ENCODE assay signal across 8 cellular contexts in genomic region chr5:179908528-179908927, GRCh38. TPM values are rescaled to one million over a fixed set of nuclear protein-coding genes. Genes with fewer than 3 reads are reported as not detected.
DNase-seq lines count a peak whose midpoint lies in the region; ATAC-seq, FAIRE-seq and TF ChIP-seq lines count a peak whose summit lies in the region.

No MANE protein-coding gene starts in this region.

- H3K4me2 ChIP-seq in PC-9: peak overlapping the region; percentile 96; the same call in 1 of the 2 replicates

- H3K27ac ChIP-seq in PC-9 (no peak overlapping the region), endodermal cell (ENCODE audit: low read depth, low read length) (no peak overlapping the region)

- POLR2A ChIA-PET in PC-9 (lab: Charles Lee; ENCODE audit: unreplicated experiment): no interaction called here

- H3K27me3 ChIP-seq in PC-9 (ENCODE audit: insufficient read depth, low read depth): no peaks in the 10 kb centered on the region
- H3K27me3 ChIP-seq in endodermal cell (ENCODE audit: control insufficient read depth, insufficient read depth, low read length, poor library complexity, severe bottlenecking): no peaks in the 10 kb centered on the region

- no peaks in the 10 kb centered on the region for H3K9me3 ChIP-seq in PC-9 (ENCODE audit: insufficient read depth, low read depth)
- H3K9me3 ChIP-seq in endodermal cell (ENCODE audit: control insufficient read depth, low read length): no peaks in the 10 kb centered on the region

- H3K9ac ChIP-seq in endodermal cell (ENCODE audit: extremely low read depth, low read length, poor library complexity, severe bottlenecking): no peak overlapping the region

- H3K27me3 Mint-ChIP-seq in endodermal cell (ENCODE audit: insufficient read depth) (no peaks in the 10 kb centered on the region), progenitor cell of endocrine pancreas (peaks cover 8% of the 10 kb centered on the region)

- H3K36me3 Mint-ChIP-seq in endodermal cell (ENCODE audit: low read depth) (peaks cover 20% of the 10 kb centered on the region), progenitor cell of endocrine pancreas (ENCODE audit: insufficient read depth) (peaks cover 7% of the 10 kb centered on the region)

- BruUV-seq in PC-9 (replicated peaks; lab: Mats Ljungman, UMichigan): no TSS peak

- H3K4me1 Mint-ChIP-seq in endodermal cell (no peaks in the 10 kb centered on the region), progenitor cell of endocrine pancreas (ENCODE audit: low read depth) (peaks cover 3% of the 10 kb centered on the region)

- H3F3A ChIP-seq in PC-9 (ENCODE audit: insufficient read depth, low read depth): peaks cover 19% of the 10 kb centered on the region

- H3K36me3 ChIP-seq in PC-9 (ENCODE audit: low read depth) (peaks cover 4% of the 10 kb centered on the region; the same call in 1 of the 2 replicates), endodermal cell (ENCODE audit: control insufficient read depth, insufficient read depth, low read length) (peaks cover 17% of the 10 kb centered on the region)

- FAIRE-seq in D721Med (lab: Jason Lieb, UNC): no peak

- H3K9me2 ChIP-seq in PC-9 (ENCODE audit: insufficient read depth): no peaks in the 10 kb centered on the region

- CTCF ChIA-PET in PC-9 (lab: Charles Lee): no interaction called here

- intact Hi-C loops in PC-9 (cut with micrococcal nuclease; ENCODE audit: unreplicated experiment): loop anchor here (5.0 to 10.0 kb wide), 4 partner anchors 104 to 184 kb away; partner anchors contain the start of genes MAML1 and MGAT4B

- TF ChIP-seq CTCF in D721Med (IDR thresholded peaks at IDR 0.05; ENCODE audit: insufficient read depth, missing control alignments) (peak; percentile 11), PC-9 (conservative IDR thresholded peaks at IDR 0.05) (0 out of 2 replicates have a peak, but pooled peaks have one; percentile 16), endodermal cell (conservative IDR thresholded peaks at IDR 0.05) (peak; percentile 73), progenitor cell of endocrine pancreas (IDR thresholded peaks at IDR 0.05; ENCODE audit: unreplicated experiment) (peak; percentile 43)

- H3K4me3 Mint-ChIP-seq in endodermal cell (peak overlapping the region; percentile 76), progenitor cell of endocrine pancreas (ENCODE audit: low read depth) (peak overlapping the region; percentile 68)

- H4K20me1 ChIP-seq in PC-9 (ENCODE audit: insufficient read depth): peaks cover 6% of the 10 kb centered on the region; the same call in 1 of the 2 replicates

- no peak overlapping the region for H3K4me3 ChIP-seq in PC-9
- no peak overlapping the region for H3K4me3 ChIP-seq in endodermal cell (ENCODE audit: low read length)

- H3K79me2 ChIP-seq in PC-9 (ENCODE audit: low read depth): peaks cover 24% of the 10 kb centered on the region

- no peak for ATAC-seq in HG02798 (IDR thresholded peaks at IDR 0.05; ENCODE audit: poor library complexity, unreplicated experiment)

- H2AFZ ChIP-seq in PC-9: no peak overlapping the region

- H3K9me3 Mint-ChIP-seq in endodermal cell (no peaks in the 10 kb centered on the region), progenitor cell of endocrine pancreas (ENCODE audit: low read depth) (no peaks in the 10 kb centered on the region)

- WGBS in endodermal cell (ENCODE audit: insufficient coverage in 1 of 2, insufficient read length in 1 of 2), 2 experiments: 87% methylated on average over 10 to 16 of the region's 16 CpGs

- DNase-seq in D721Med (ENCODE audit: insufficient read length, low spot score) (no peak), PC-9 (no peak), endodermal cell (peak; percentile 89), progenitor cell of endocrine pancreas (ENCODE audit: low spot score, unreplicated experiment) (peak; percentile 28), GM19240 (ENCODE audit: insufficient read length, low spot score) (no peak), NCI-H345 (lab: John Stamatoyannopoulos, UW) (no peak), GDM1 (lab: John Stamatoyannopoulos, UW) (no peak)

- H3K27ac Mint-ChIP-seq in endodermal cell (no peak overlapping the region), progenitor cell of endocrine pancreas (no peak overlapping the region)

- H3K4me1 ChIP-seq in PC-9 (replicated peaks; ENCODE audit: insufficient read depth): peaks cover 19% of the 10 kb centered on the region
- H3K4me1 ChIP-seq in endodermal cell (ENCODE audit: control insufficient read depth, insufficient read depth, low read length): no peaks in the 10 kb centered on the region

RNA-seq across cellular contexts. Expression of gene TBC1D9B, which starts 0.8 kb away (rescaled TPM):
- total RNA-seq in PC-9 (2021) (118 and 148 TPM in 2 replicates), endodermal cell (100 to 1,000 TPM; 118 to 127 TPM), progenitor cell of endocrine pancreas (128 and 135 TPM in 2 replicates)
- 74.4 TPM for polyA plus RNA-seq in endodermal cell (2013, experiment 1 of 2)
- polyA plus RNA-seq in endodermal cell (2013, experiment 2 of 2): 68.1 TPM

RNA-seq across cellular contexts. Expression of gene MRNIP, which starts 49.9 kb away (rescaled TPM):
- total RNA-seq in PC-9 (2021) (39.9 and 54.0 TPM in 2 replicates), endodermal cell (10 to 100 TPM; 45.8 to 55.3 TPM), progenitor cell of endocrine pancreas (61.4 and 63.4 TPM in 2 replicates)
- polyA plus RNA-seq in endodermal cell (2013, experiment 1 of 2): 34.7 TPM
- 32.0 TPM for polyA plus RNA-seq in endodermal cell (2013, experiment 2 of 2)

Comparison
In these comparisons a context has a peak if more than half of its experiments do, and no peak if none do; other contexts are left out.
1. DNase-seq: peak in endodermal cell (single experiment) and progenitor cell of endocrine pancreas (single experiment); none in D721Med (single experiment), PC-9 (0 of 2), GM19240 (single experiment), NCI-H345 (single experiment) and GDM1 (single experiment).
2. CTCF ChIP-seq: peak in every context shown above with its lines; median percentile 73 in endodermal cell; 43 in progenitor cell of endocrine pancreas; 16 in PC-9; 11 in D721Med.